In the genomic region with DNA sequence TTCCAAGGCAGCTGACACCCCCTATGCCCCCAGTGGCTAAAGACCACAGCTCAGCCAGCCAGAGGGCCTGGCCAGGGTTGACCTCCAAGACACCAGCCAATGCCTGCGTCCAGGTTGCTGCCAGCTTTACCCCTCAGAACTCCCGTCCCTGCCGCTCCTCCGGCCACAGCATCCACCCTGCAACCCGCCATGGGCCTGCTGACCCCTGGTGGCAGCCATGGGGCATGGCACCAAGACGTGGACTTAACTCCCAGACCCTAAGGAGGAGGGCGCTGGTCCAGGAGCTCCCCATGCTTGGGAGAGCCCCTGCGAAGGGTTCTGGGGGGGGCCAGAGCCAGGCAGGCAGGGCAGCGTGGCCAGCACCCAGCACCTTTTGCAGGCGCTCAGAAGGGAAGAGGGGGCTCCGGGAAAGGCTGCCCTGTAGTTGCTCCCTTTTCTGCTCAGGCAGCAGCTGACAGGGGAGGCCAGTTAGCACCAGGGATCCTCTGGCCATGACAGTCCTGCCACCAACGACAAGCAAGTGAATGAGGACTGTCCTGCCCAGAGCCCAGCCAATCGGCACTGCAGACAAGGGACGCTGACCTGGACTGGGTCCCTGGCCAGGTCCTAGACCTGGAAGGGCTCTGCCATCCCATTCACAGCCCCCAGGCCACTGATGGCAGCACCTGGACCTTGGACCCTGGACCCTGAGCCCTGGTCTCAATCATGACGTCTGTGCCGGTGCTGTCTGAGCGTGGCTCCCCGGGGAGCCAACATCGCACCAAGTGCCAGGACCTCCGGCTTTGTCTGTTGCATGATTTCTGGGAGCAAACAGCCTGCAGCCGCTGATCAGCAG, we compare ENCODE assay signal across 8 cellular contexts.
DNase-seq lines count a peak whose midpoint lies in the region; ATAC-seq lines count a peak whose summit lies in the region.

No MANE protein-coding gene starts in this region.

- H3K27ac Mint-ChIP-seq in activated CD4-positive, alpha-beta T cell treated with anti-CD3 and anti-CD28 coated beads, Interleukin-2, amount 10 ng/mL, durations not matched to agents 7 days and 5 days: no peak overlapping the region

- peaks cover 10% of the 10 kb centered on the region for H3K27me3 Mint-ChIP-seq in activated CD4-positive, alpha-beta T cell treated with anti-CD3 and anti-CD28 coated beads, Interleukin-2, amount 10 ng/mL, durations not matched to agents 7 days and 5 days

- H3K36me3 Mint-ChIP-seq in activated CD4-positive, alpha-beta T cell treated with anti-CD3 and anti-CD28 coated beads, Interleukin-2, amount 10 ng/mL, durations not matched to agents 7 days and 5 days (ENCODE audit: low read depth): no peaks in the 10 kb centered on the region

- no peaks in the 10 kb centered on the region for H3K9me3 Mint-ChIP-seq in activated CD4-positive, alpha-beta T cell treated with anti-CD3 and anti-CD28 coated beads, Interleukin-2, amount 10 ng/mL, durations not matched to agents 7 days and 5 days

- POLR2A ChIA-PET in activated CD4-positive, alpha-beta T cell treated with anti-CD3 and anti-CD28 coated beads, Interleukin-2, amount 10 ng/mL, durations not matched to agents 7 days and 5 days (lab: Charles Lee): interaction anchor here (0.6 kb wide), 1 partner anchor 247 kb away, joined by 3 read pairs; no protein-coding TSS in a partner anchor

- ATAC-seq in HG03469 (IDR thresholded peaks at IDR 0.05; ENCODE audit: unreplicated experiment): no peak

- no peaks in the 10 kb centered on the region for H3K4me1 Mint-ChIP-seq in activated CD4-positive, alpha-beta T cell treated with anti-CD3 and anti-CD28 coated beads, Interleukin-2, amount 10 ng/mL, durations not matched to agents 7 days and 5 days

- no peak overlapping the region for H3K4me3 Mint-ChIP-seq in activated CD4-positive, alpha-beta T cell treated with anti-CD3 and anti-CD28 coated beads, Interleukin-2, amount 10 ng/mL, durations not matched to agents 7 days and 5 days

- CTCF ChIA-PET in activated CD4-positive, alpha-beta T cell treated with anti-CD3 and anti-CD28 coated beads, Interleukin-2, amount 10 ng/mL, durations not matched to agents 7 days and 5 days (lab: Charles Lee): interaction anchor here (1.1 to 1.3 kb wide), 2 partner anchors 61 to 241 kb away, joined by 3 read pairs; no protein-coding TSS in a partner anchor

- DNase-seq in DMS 273 (lab: John Stamatoyannopoulos, UW; ENCODE audit: unreplicated experiment): peak; percentile 88
- peak; percentile 41 for DNase-seq in HCEC 1CT
- DNase-seq in NCI-H226: peak; percentile 26
- peak; percentile 49 for DNase-seq in activated CD4-positive, alpha-beta T cell treated with anti-CD3 and anti-CD28 coated beads, Interleukin-2, amount 10 ng/mL, durations not matched to agents 7 days and 5 days
- peak; percentile 70 for DNase-seq in dermis blood vessel endothelial cell
- DNase-seq in lung microvascular endothelial cell (ENCODE audit: low read depth in 2 of 2): peak; percentile 68 to 69
- DNase-seq in stimulated activated CD8-positive, alpha-beta memory T cell treated with anti-CD3 and anti-CD28 coated beads, Interleukin-12 subunit alpha, Interleukin-12 subunit beta, amount 100 ng/mL, for 24 hours (ENCODE audit: extremely low read depth): peak; percentile 10

Comparison
In these comparisons a context has a peak if more than half of its experiments do, and no peak if none do; other contexts are left out.
1. DNase-seq: peak in every context shown above with its lines; median percentile 88 in DMS 273; 70 in dermis blood vessel endothelial cell; 68 in lung microvascular endothelial cell; 49 in activated CD4-positive, alpha-beta T cell treated with anti-CD3 and anti-CD28 coated beads, Interleukin-2, amount 10 ng/mL, durations not matched to agents 7 days and 5 days; 41 in HCEC 1CT; 26 in NCI-H226; 10 in stimulated activated CD8-positive, alpha-beta memory T cell treated with anti-CD3 and anti-CD28 coated beads, Interleukin-12 subunit alpha, Interleukin-12 subunit beta, amount 100 ng/mL, for 24 hours.